14 cellular contexts compared by ENCODE assay signal in the genomic region with DNA sequence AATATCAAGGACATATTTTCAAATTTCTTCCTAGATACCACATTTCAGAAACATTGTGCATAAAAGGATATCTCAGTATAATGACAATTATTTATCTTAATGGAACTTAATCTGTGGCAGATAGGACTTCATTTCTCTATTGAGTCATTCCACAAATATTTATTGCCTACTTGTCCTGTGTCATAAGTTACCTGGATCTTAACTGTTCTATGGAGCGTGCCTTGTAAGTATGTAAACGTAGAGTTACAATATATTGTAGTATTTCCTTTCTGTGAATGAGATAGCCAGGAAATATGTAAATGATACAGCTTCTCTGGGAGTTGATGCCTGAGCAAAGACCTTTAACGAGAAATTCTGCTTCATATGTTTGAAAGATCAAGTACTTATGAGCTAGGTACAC. TPM values are rescaled to one million over a fixed set of nuclear protein-coding genes. Genes with fewer than 3 reads are reported as not detected.
DNase-seq lines count a peak whose midpoint lies in the region; ATAC-seq and TF ChIP-seq lines count a peak whose summit lies in the region.
"Had no signal": no experiment of that assay in that cellular context is flagged by ENCODE, and none has a peak within 500 bp of the region (broad histone marks: within the 10 kb centered on the region; RNA-seq: fewer than 3 reads in every experiment).

No MANE protein-coding gene starts in this region.

- peak overlapping the region in 7 of 8 donors; percentile 1 to 64 (median 21) for H3K27ac Mint-ChIP-seq in CD8-positive, alpha-beta memory T cell
- peak overlapping the region; percentile 44; the same call in 1 of the 2 replicates for H3K27ac Mint-ChIP-seq in HFFc6
- H3K27ac Mint-ChIP-seq in nephron = peak overlapping the region in 1 of 3 experiments; percentile 7

- H3K9me3 Mint-ChIP-seq in CD8-positive, alpha-beta memory T cell = no peaks in the 10 kb centered on the region
- H3K9me3 Mint-ChIP-seq in HFFc6 (no peaks in the 10 kb centered on the region), nephron (no peaks in the 10 kb centered on the region)

- H3K4me3 Mint-ChIP-seq in CD8-positive, alpha-beta memory T cell = peak overlapping the region; percentile 87 to 99 (median 93)
- H3K4me3 Mint-ChIP-seq in HFFc6 = peak overlapping the region; percentile 94
- H3K4me3 Mint-ChIP-seq in nephron = peak overlapping the region; percentile 87 to 89 (median 88)

- POLR2A ChIA-PET in CD8-positive, alpha-beta memory T cell (lab: Charles Lee) = no interaction called here

- no peak for DNase-seq in CD8-positive, alpha-beta memory T cell
- no peak for DNase-seq in HFFc6
- DNase-seq in breast epithelium (ENCODE audit: low spot score in 2 of 2) = no peak
- no peak for DNase-seq in stimulated activated naive CD4-positive, alpha-beta T cell (lab: John Stamatoyannopoulos, UW)
- DNase-seq in tibial nerve (ENCODE audit: low spot score in 2 of 2) = no peak
- DNase-seq: esophagus squamous epithelium; GDM1; stimulated activated CD4-positive, alpha-beta T cell treated with anti-CD3 and anti-CD28 coated beads, Interleukin-2, amount 100 ng/mL, for 24 hours; uterus had no signal

- H3K27ac ChIP-seq in CD8-positive, alpha-beta memory T cell (ENCODE audit: low read depth, low read length) = no peak overlapping the region
- H3K27ac ChIP-seq in breast epithelium = no peak overlapping the region
- no peak overlapping the region for H3K27ac ChIP-seq in tibial nerve
- H3K27ac ChIP-seq: SJSA1, uterus had no signal

- H3K27me3 Mint-ChIP-seq in CD8-positive, alpha-beta memory T cell = no peaks in the 10 kb centered on the region
- H3K27me3 Mint-ChIP-seq in HFFc6 (ENCODE audit: insufficient read depth) (no peaks in the 10 kb centered on the region), nephron (ENCODE audit: low read depth) (no peaks in the 10 kb centered on the region)

- H3K4me1 Mint-ChIP-seq in CD8-positive, alpha-beta memory T cell = peaks cover 47 to 65% (median 63%) of the 10 kb centered on the region in 3 donors
- H3K4me1 Mint-ChIP-seq in HFFc6 (ENCODE audit: low read depth) = peaks cover 61% of the 10 kb centered on the region
- peaks cover 27% of the 10 kb centered on the region for H3K4me1 Mint-ChIP-seq in nephron

- intact Hi-C loops in breast epithelium (cut with DNase I; ENCODE audit: low total_unique reads) = no loop called here

- no peaks in the 10 kb centered on the region for H3K9me3 ChIP-seq in CD8-positive, alpha-beta memory T cell (ENCODE audit: low read length)
- H3K9me3 ChIP-seq in breast epithelium (no peaks in the 10 kb centered on the region), tibial nerve (no peaks in the 10 kb centered on the region)
- H3K9me3 ChIP-seq: esophagus squamous epithelium, SJSA1, uterus had no signal

- no peak for ATAC-seq in GM18517 (IDR thresholded peaks at IDR 0.05; ENCODE audit: unreplicated experiment)
- no peak for ATAC-seq in GM19023 (IDR thresholded peaks at IDR 0.05; ENCODE audit: unreplicated experiment)

- no peaks in the 10 kb centered on the region for H3K36me3 ChIP-seq in CD8-positive, alpha-beta memory T cell (ENCODE audit: insufficient read depth, low read length)
- H3K36me3 ChIP-seq in breast epithelium (no peaks in the 10 kb centered on the region), tibial nerve (no peaks in the 10 kb centered on the region)
- H3K36me3 ChIP-seq: esophagus squamous epithelium, uterus had no signal

- no peaks in the 10 kb centered on the region for H3K27me3 ChIP-seq in CD8-positive, alpha-beta memory T cell (ENCODE audit: insufficient read depth, low read length, poor library complexity, severe bottlenecking)
- H3K27me3 ChIP-seq in breast epithelium (no peaks in the 10 kb centered on the region), tibial nerve (no peaks in the 10 kb centered on the region)
- H3K27me3 ChIP-seq: esophagus squamous epithelium, SJSA1, uterus had no signal

- H3K36me3 Mint-ChIP-seq in CD8-positive, alpha-beta memory T cell = peaks cover 0 to 4% (median 0%) of the 10 kb centered on the region in 3 donors
- H3K36me3 Mint-ChIP-seq in HFFc6 (ENCODE audit: low read depth) = no peaks in the 10 kb centered on the region
- H3K36me3 Mint-ChIP-seq in nephron (ENCODE audit: low read depth) = no peaks in the 10 kb centered on the region

- TF ChIP-seq POLR2A in breast epithelium (IDR thresholded peaks at IDR 0.05) (no peak), tibial nerve (IDR thresholded peaks at IDR 0.05) (no peak)

- CTCF ChIA-PET in CD8-positive, alpha-beta memory T cell (lab: Charles Lee) = interaction anchor here (1.5 kb wide), 1 partner anchor 11 kb away, joined by 3 read pairs; no protein-coding TSS in a partner anchor

- WGBS in tibial nerve, 2 donors = 65 to 70% methylated on average over 3 of the region's 3 CpGs

- TF ChIP-seq CTCF in HFFc6 (IDR thresholded peaks at IDR 0.05) = no peak
- no peak for TF ChIP-seq CTCF in breast epithelium (IDR thresholded peaks at IDR 0.05)
- TF ChIP-seq CTCF in nephron (IDR thresholded peaks at IDR 0.05; ENCODE audit: unreplicated experiment in 3 of 3) = no peak
- TF ChIP-seq CTCF in tibial nerve (IDR thresholded peaks at IDR 0.05) = no peak

- no peak overlapping the region for H3K4me3 ChIP-seq in CD8-positive, alpha-beta memory T cell (ENCODE audit: low read length)
- H3K4me3 ChIP-seq in breast epithelium (peak overlapping the region in 2 of 3 donors; percentile 96 to 98), tibial nerve (peak overlapping the region in 1 of 4 donors; percentile 99)
- H3K4me3 ChIP-seq: lung, SJSA1 had no signal

- no peak for TF ChIP-seq EP300 in tibial nerve (IDR thresholded peaks at IDR 0.05)

- peaks cover 41% of the 10 kb centered on the region for H3K4me1 ChIP-seq in CD8-positive, alpha-beta memory T cell (ENCODE audit: insufficient read depth, low read length)
- H3K4me1 ChIP-seq in breast epithelium (peaks cover 0 to 15% of the 10 kb centered on the region in 2 donors), tibial nerve (peaks cover 0 to 62% (median 27%) of the 10 kb centered on the region in 4 donors)

RNA-seq across cellular contexts. Expression of gene AGFG1, which starts 2.5 kb away (rescaled TPM):
- total RNA-seq in CD8-positive, alpha-beta memory T cell = 100 to 1,000 TPM; 139 to 141 TPM
- polyA plus RNA-seq in CD8-positive, alpha-beta memory T cell = 31.6 TPM
- 100 to 1,000 TPM in 1 of 6 experiments, 10 to 100 TPM in 5; 62.3 to 105 (median 74.0) TPM for total RNA-seq in HFFc6 (2021; fragmentation: NEBNext Ultra II Directional; extraction: Animal tissue kit (Norgen Biotek cat#: 25700))
- total RNA-seq in breast epithelium (100 to 1,000 TPM in 1 of 3 donors, 10 to 100 TPM in 2; 77.0 to 145 (median 78.4) TPM), tibial nerve (10 to 100 TPM; 42.1 to 83.1 (median 53.5) TPM)
